ENCODE assay signal across 6 cellular contexts in genomic region chr17:78185981-78186688, GRCh38. TPM values are rescaled to one million over a fixed set of nuclear protein-coding genes. Genes with fewer than 3 reads are reported as not detected.
DNase-seq lines count a peak whose midpoint lies in the region; ATAC-seq and TF ChIP-seq lines count a peak whose summit lies in the region.

No MANE protein-coding gene starts in this region.

- H3K9ac ChIP-seq in endodermal cell (ENCODE audit: extremely low read depth, low read length, poor library complexity, severe bottlenecking): peak overlapping the region; percentile 87

- H3K4me3 ChIP-seq in CD8-positive, alpha-beta T cell (ENCODE audit: low read depth, low read length): no peak overlapping the region
- H3K4me3 ChIP-seq in endodermal cell (ENCODE audit: low read length): peak overlapping the region; percentile 82

- no peaks in the 10 kb centered on the region for H3K27me3 Mint-ChIP-seq in CD8-positive, alpha-beta T cell (ENCODE audit: low read depth)
- H3K27me3 Mint-ChIP-seq in endodermal cell (ENCODE audit: insufficient read depth): no peaks in the 10 kb centered on the region

- peak overlapping the region; percentile 85 for H3K4me3 Mint-ChIP-seq in CD8-positive, alpha-beta T cell
- H3K4me3 Mint-ChIP-seq in endodermal cell: peak overlapping the region; percentile 78

- no peak for DNase-seq in CD8-positive, alpha-beta T cell
- DNase-seq in NCI-H146 treated with DMSO at 0.1 percent for 48 hours (lab: John Stamatoyannopoulos, UW; ENCODE audit: unreplicated experiment) (peak; percentile 14), endodermal cell (peak; percentile 82), NCI-H1417 treated with DMSO at 0.1 percent for 48 hours (lab: John Stamatoyannopoulos, UW) (no peak)
- peak; percentile 44 for DNase-seq in stimulated activated CD8-positive, alpha-beta memory T cell treated with anti-CD3 and anti-CD28 coated beads, Interleukin-4, amount 100 ng/mL, for 48 hours

- ATAC-seq in CD8-positive, alpha-beta T cell: no peak
- no peak for ATAC-seq in HG03354 (IDR thresholded peaks at IDR 0.05; ENCODE audit: poor library complexity, severe bottlenecking, unreplicated experiment)

- H3K4me1 ChIP-seq in CD8-positive, alpha-beta T cell (ENCODE audit: insufficient read depth, low read length): peaks cover 6% of the 10 kb centered on the region
- H3K4me1 ChIP-seq in endodermal cell (ENCODE audit: control insufficient read depth, insufficient read depth, low read length): peaks cover 3% of the 10 kb centered on the region

- no peak overlapping the region for H3K27ac ChIP-seq in CD8-positive, alpha-beta T cell (ENCODE audit: low read depth, low read length)
- no peak overlapping the region for H3K27ac ChIP-seq in endodermal cell (ENCODE audit: low read depth, low read length)

- CTCF ChIA-PET in CD8-positive, alpha-beta T cell (lab: Charles Lee): interaction anchor here (0.9 to 5.1 kb wide), 5 partner anchors 10 to 101 kb away, joined by 3 to 24 read pairs (median 3); no protein-coding TSS in a partner anchor

- H3K9me3 Mint-ChIP-seq in CD8-positive, alpha-beta T cell: no peaks in the 10 kb centered on the region
- no peaks in the 10 kb centered on the region for H3K9me3 Mint-ChIP-seq in endodermal cell

- H3K36me3 ChIP-seq in CD8-positive, alpha-beta T cell (ENCODE audit: insufficient read depth, low read length): no peaks in the 10 kb centered on the region
- peaks cover 42% of the 10 kb centered on the region for H3K36me3 ChIP-seq in endodermal cell (ENCODE audit: control insufficient read depth, insufficient read depth, low read length)

- intact Hi-C loops in CD8-positive, alpha-beta T cell (cut with DNase I, micrococcal nuclease): loop anchor here in 1 of 2 experiments (2.0 kb wide), 1 partner anchor 17 kb away; the partner anchor contains the start of gene SYNGR2

- H3K27me3 ChIP-seq in CD8-positive, alpha-beta T cell (ENCODE audit: insufficient read depth, low read length): no peaks in the 10 kb centered on the region
- H3K27me3 ChIP-seq in endodermal cell (ENCODE audit: control insufficient read depth, insufficient read depth, low read length, poor library complexity, severe bottlenecking): no peaks in the 10 kb centered on the region

- peaks cover 9% of the 10 kb centered on the region for H3K4me1 Mint-ChIP-seq in CD8-positive, alpha-beta T cell (ENCODE audit: low read depth)
- peaks cover 22% of the 10 kb centered on the region for H3K4me1 Mint-ChIP-seq in endodermal cell

- H3K36me3 Mint-ChIP-seq in CD8-positive, alpha-beta T cell: no peaks in the 10 kb centered on the region
- peaks cover 37% of the 10 kb centered on the region for H3K36me3 Mint-ChIP-seq in endodermal cell (ENCODE audit: low read depth)

- POLR2A ChIA-PET in CD8-positive, alpha-beta T cell (lab: Charles Lee): interaction anchor here (0.5 to 1.1 kb wide), 2 partner anchors 46 to 101 kb away, joined by 3 read pairs; no protein-coding TSS in a partner anchor

- no peaks in the 10 kb centered on the region for H3K9me3 ChIP-seq in CD8-positive, alpha-beta T cell (ENCODE audit: low read length)
- H3K9me3 ChIP-seq in endodermal cell (ENCODE audit: control insufficient read depth, low read length): no peaks in the 10 kb centered on the region

- no peak for TF ChIP-seq CTCF in CD8-positive, alpha-beta T cell (IDR thresholded peaks at IDR 0.05)
- TF ChIP-seq CTCF in endodermal cell (conservative IDR thresholded peaks at IDR 0.05): no peak

- H3K27ac Mint-ChIP-seq in CD8-positive, alpha-beta T cell: no peak overlapping the region
- peak overlapping the region; percentile 88 for H3K27ac Mint-ChIP-seq in endodermal cell

- 62 to 86% methylated on average over 7 to 9 of the region's 10 CpGs for WGBS in endodermal cell (ENCODE audit: insufficient coverage in 1 of 2, insufficient read length in 1 of 2), 2 experiments

RNA-seq across cellular contexts. Expression of gene TK1, which starts 0.7 kb away (rescaled TPM):
- 1 to 10 TPM in 1 of 2 experiments, under 1 TPM in 1; 0.76 to 1.1 TPM for total RNA-seq in CD8-positive, alpha-beta T cell
- 10 to 100 TPM; 81.0 to 97.4 TPM for total RNA-seq in endodermal cell
- polyA plus RNA-seq in endodermal cell (2013, experiment 1 of 2): 44.3 TPM
- 48.8 TPM for polyA plus RNA-seq in endodermal cell (2013, experiment 2 of 2)

RNA-seq across cellular contexts. Expression of gene AFMID, which starts 1.0 kb away (rescaled TPM):
- under 1 TPM; 0.65 to 0.92 TPM for total RNA-seq in CD8-positive, alpha-beta T cell
- total RNA-seq in endodermal cell: 10 to 100 TPM; 46.5 to 52.4 TPM
- 52.0 TPM for polyA plus RNA-seq in endodermal cell (2013, experiment 1 of 2)
- 48.2 TPM for polyA plus RNA-seq in endodermal cell (2013, experiment 2 of 2)

RNA-seq across cellular contexts. Expression of gene SYNGR2, which starts 17.8 kb away (rescaled TPM):
- 10 to 100 TPM; 36.4 to 36.7 TPM for total RNA-seq in CD8-positive, alpha-beta T cell
- total RNA-seq in endodermal cell: 10 to 100 TPM; 39.2 to 39.6 TPM
- polyA plus RNA-seq in endodermal cell (2013, experiment 1 of 2): 21.7 TPM
- polyA plus RNA-seq in endodermal cell (2013, experiment 2 of 2): 16.9 TPM

RNA-seq across cellular contexts. Expression of gene BIRC5, which starts 27.9 kb away (rescaled TPM):
- total RNA-seq in CD8-positive, alpha-beta T cell: under 1 TPM; 0.17 to 0.41 TPM
- total RNA-seq in endodermal cell: 10 to 100 TPM; 59.7 to 89.6 TPM
- 113 TPM for polyA plus RNA-seq in endodermal cell (2013, experiment 1 of 2)
- 112 TPM for polyA plus RNA-seq in endodermal cell (2013, experiment 2 of 2)

RNA-seq across cellular contexts. Expression of gene C17orf99, which starts 40.0 kb away (rescaled TPM):
- not detected for total RNA-seq in CD8-positive, alpha-beta T cell
- not detected for total RNA-seq in endodermal cell
- polyA plus RNA-seq in endodermal cell (2013, experiment 1 of 2): not detected
- polyA plus RNA-seq in endodermal cell (2013, experiment 2 of 2): not detected

Comparison
In these comparisons a context has a peak if more than half of its experiments do, and no peak if none do; other contexts are left out.
1. DNase-seq: peak in NCI-H146 treated with DMSO at 0.1 percent for 48 hours (single experiment), endodermal cell (single experiment) and stimulated activated CD8-positive, alpha-beta memory T cell treated with anti-CD3 and anti-CD28 coated beads, Interleukin-4, amount 100 ng/mL, for 48 hours (single experiment); none in CD8-positive, alpha-beta T cell (0 of 7) and NCI-H1417 treated with DMSO at 0.1 percent for 48 hours (single experiment).
2. RNA of gene TK1, which starts 0.7 kb away (total RNA-seq): 81.0 to 97.4 TPM in endodermal cell; 0.76 to 1.1 TPM in CD8-positive, alpha-beta T cell; every median in the first group is over 10 times any median in the second.
3. RNA of gene AFMID, which starts 1.0 kb away (total RNA-seq): 46.5 to 52.4 TPM in endodermal cell; 0.65 to 0.92 TPM in CD8-positive, alpha-beta T cell; every median in the first group is over 10 times any median in the second.